ENCODE assay signal across 32 cellular contexts in the genomic region with DNA sequence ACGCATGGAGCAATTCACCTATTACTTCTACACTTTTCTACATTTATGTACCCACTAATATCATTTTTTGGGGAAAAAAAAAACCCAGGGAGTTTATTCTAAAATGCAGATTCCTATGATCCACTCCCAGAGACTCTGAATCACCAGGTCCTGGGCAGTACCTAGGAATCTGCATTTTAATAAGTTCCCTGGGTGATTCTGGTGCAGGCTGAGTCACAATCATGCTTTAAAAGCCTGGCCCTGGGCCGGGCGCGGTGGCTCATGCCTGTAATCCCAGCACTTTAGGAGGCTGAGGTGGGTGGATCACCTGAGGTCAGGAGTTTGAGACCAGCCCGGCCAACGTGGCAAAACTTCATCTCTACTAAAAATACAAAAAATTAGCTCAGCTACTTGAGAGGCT. TPM values are rescaled to one million over a fixed set of nuclear protein-coding genes. Genes with fewer than 3 reads are reported as not detected.
"Had no signal": no experiment of that assay in that cellular context is flagged by ENCODE, and none has a peak within 500 bp of the region (broad histone marks: within the 10 kb centered on the region; RNA-seq: fewer than 3 reads in every experiment).

No MANE protein-coding gene starts in this region.

- H3K4me1 ChIP-seq: left lung, lower lobe of right lung, prostate gland, spleen, tibial nerve, uterus had no signal

- H3K27ac Mint-ChIP-seq: nephron progenitor cell; neural progenitor cell; stimulated activated effector memory CD8-positive, alpha-beta T cell treated with anti-CD3 and anti-CD28 coated beads, Interleukin-12 subunit alpha, Interleukin-12 subunit beta, amount 100 ng/mL, for 72 hours; stimulated activated naive CD8-positive, alpha-beta T cell treated with anti-CD3 and anti-CD28 coated beads, Interleukin-15, Interleukin-2, amounts not matched to agents 100 ng/mL and 50 ng/mL, for 24 hours; type B pancreatic cell had no signal

- H3K27ac ChIP-seq: hepatocyte, left lung, lower lobe of right lung, neural progenitor cell, neutrophil, ovary, prostate gland, sigmoid colon, spleen, tibial nerve, uterus had no signal

- H2AFZ ChIP-seq: hepatocyte, neural progenitor cell had no signal

- H3K4me1 Mint-ChIP-seq: naive thymus-derived CD8-positive, alpha-beta T cell had no signal

- DNase-seq: islet precursor cell; kidney glomerular epithelial cell; left colon; left lung; lower lobe of right lung; mammary epithelial cell; mesenchymal stem cell; naive thymus-derived CD8-positive, alpha-beta T cell; nephron progenitor cell; occipital lobe; ovary; retina; sigmoid colon; small intestine; spleen; stimulated activated CD4-positive, alpha-beta T cell treated with anti-CD3 and anti-CD28 coated beads, Interleukin-4, amount 100 ng/mL, for 24 hours; stimulated activated naive CD4-positive, alpha-beta T cell; substantia nigra; uterus had no signal

- H3K36me3 ChIP-seq: left lung, lower lobe of right lung, neural progenitor cell, neutrophil, ovary, prostate gland, sigmoid colon, spleen, tibial nerve, uterus had no signal

- H3K36me3 Mint-ChIP-seq: naive thymus-derived CD8-positive, alpha-beta T cell; neural progenitor cell; stimulated activated effector memory CD8-positive, alpha-beta T cell treated with anti-CD3 and anti-CD28 coated beads, Interleukin-12 subunit alpha, Interleukin-12 subunit beta, amount 100 ng/mL, for 72 hours; type B pancreatic cell had no signal

- H3K4me2 ChIP-seq: hepatocyte, neural progenitor cell had no signal

- H3K9me3 Mint-ChIP-seq: naive thymus-derived CD8-positive, alpha-beta T cell; nephron progenitor cell; neural progenitor cell; stimulated activated effector memory CD8-positive, alpha-beta T cell treated with anti-CD3 and anti-CD28 coated beads, Interleukin-12 subunit alpha, Interleukin-12 subunit beta, amount 100 ng/mL, for 72 hours; stimulated activated naive CD8-positive, alpha-beta T cell treated with anti-CD3 and anti-CD28 coated beads, Interleukin-15, Interleukin-2, amounts not matched to agents 100 ng/mL and 50 ng/mL, for 24 hours; type B pancreatic cell had no signal

- H3K79me2 ChIP-seq: hepatocyte had no signal

- H3K4me3 Mint-ChIP-seq: naive thymus-derived CD8-positive, alpha-beta T cell; nephron progenitor cell; neural progenitor cell; stimulated activated effector memory CD8-positive, alpha-beta T cell treated with anti-CD3 and anti-CD28 coated beads, Interleukin-12 subunit alpha, Interleukin-12 subunit beta, amount 100 ng/mL, for 72 hours; stimulated activated naive CD8-positive, alpha-beta T cell treated with anti-CD3 and anti-CD28 coated beads, Interleukin-15, Interleukin-2, amounts not matched to agents 100 ng/mL and 50 ng/mL, for 24 hours; type B pancreatic cell had no signal

- H3K4me3 ChIP-seq: hepatocyte, left lung, lower lobe of right lung, neural progenitor cell, ovary, prostate gland, sigmoid colon, spleen, tibial nerve, uterus had no signal

- FAIRE-seq: small intestine had no signal

- H3K9me3 ChIP-seq: left lung, lower lobe of right lung, neutrophil, ovary, prostate gland, sigmoid colon, spleen, tibial nerve, uterus had no signal

- H3K9ac ChIP-seq: neural progenitor cell had no signal

- ATAC-seq: left colon; left lung; lower lobe of right lung; naive thymus-derived CD8-positive, alpha-beta T cell; right cardiac atrium; stimulated activated effector memory CD8-positive, alpha-beta T cell treated with anti-CD3 and anti-CD28 coated beads, Interleukin-12 subunit alpha, Interleukin-12 subunit beta, amount 100 ng/mL, for 72 hours had no signal

- H3K27me3 ChIP-seq: neural progenitor cell, ovary, uterus had no signal

RNA-seq across cellular contexts. Expression of a gene that starts 43.3 kb away (rescaled TPM):
- total RNA-seq: left colon; left lung; liver; lower lobe of right lung; mammary epithelial cell; mucosa of gallbladder; naive thymus-derived CD8-positive, alpha-beta T cell; occipital lobe; ovary; prostate gland; right cardiac atrium; sigmoid colon; spleen; temporal lobe; tibial nerve; ureter; uterus had no signal
- polyA plus RNA-seq: liver; mammary epithelial cell; naive thymus-derived CD8-positive, alpha-beta T cell; ovary; right cardiac atrium; spleen had no signal
